Comparison of ENCODE assay signal across 8 cellular contexts in the genomic region with DNA sequence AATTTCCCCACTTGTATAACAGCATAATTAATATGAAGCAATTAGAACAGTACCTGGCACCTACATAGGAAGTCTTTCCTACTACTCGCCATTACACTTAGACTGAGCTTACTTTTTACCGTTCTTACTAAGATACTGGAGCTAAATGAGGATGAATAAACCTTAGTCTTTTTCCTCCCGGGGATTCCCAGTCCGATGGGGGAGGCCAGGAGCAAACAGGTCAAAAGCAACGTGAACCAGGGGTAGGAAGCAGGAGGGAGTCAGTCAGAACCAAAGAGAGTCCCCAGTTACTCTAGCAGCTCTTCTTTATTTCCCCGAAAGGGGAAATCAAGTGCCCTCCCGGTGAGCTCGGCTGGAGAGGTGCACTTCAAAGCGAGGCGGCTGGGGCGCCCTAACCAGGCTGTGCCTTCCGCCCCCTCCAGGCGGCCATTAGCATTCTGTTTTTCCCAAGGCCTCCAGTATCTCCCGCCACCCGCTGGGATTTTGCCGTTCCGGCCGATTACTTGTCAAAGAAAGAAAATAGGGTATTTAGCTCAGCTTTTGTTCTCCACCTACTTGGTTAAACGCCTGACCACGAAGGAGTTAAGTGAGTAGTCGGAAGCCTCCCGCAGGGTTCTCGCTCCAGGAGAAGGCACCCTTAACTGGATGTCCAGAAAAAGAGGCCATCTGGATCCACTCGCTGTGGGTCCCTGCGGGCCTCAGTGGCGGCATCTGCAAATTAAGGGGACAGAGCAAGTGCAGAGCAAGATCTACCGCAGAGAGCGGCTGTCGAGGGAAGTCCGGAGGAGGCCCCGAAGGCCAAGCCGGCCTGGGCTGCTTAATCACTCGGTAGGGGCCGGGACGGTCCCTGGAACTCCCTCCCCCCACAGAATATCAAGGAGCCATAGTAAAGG. TPM values are rescaled to one million over a fixed set of nuclear protein-coding genes. Genes with fewer than 3 reads are reported as not detected.
DNase-seq lines count a peak whose midpoint lies in the region; ATAC-seq, FAIRE-seq and TF ChIP-seq lines count a peak whose summit lies in the region.

No MANE protein-coding gene starts in this region.

- H3K4me3 Mint-ChIP-seq in CD8-positive, alpha-beta T cell: peak overlapping the region; percentile 54
- peak overlapping the region; percentile 35 for H3K4me3 Mint-ChIP-seq in activated CD4-positive, alpha-beta memory T cell treated with anti-CD3 and anti-CD28 coated beads, Interleukin-2, amount 10 ng/mL, durations not matched to agents 7 days and 5 days

- H3K79me2 ChIP-seq in keratinocyte (ENCODE audit: control insufficient read depth, insufficient read depth, low read length): no peaks in the 10 kb centered on the region

- peaks cover 49% of the 10 kb centered on the region for H3K4me1 Mint-ChIP-seq in CD8-positive, alpha-beta T cell (ENCODE audit: low read depth)
- peaks cover 47% of the 10 kb centered on the region for H3K4me1 Mint-ChIP-seq in activated CD4-positive, alpha-beta memory T cell treated with anti-CD3 and anti-CD28 coated beads, Interleukin-2, amount 10 ng/mL, durations not matched to agents 7 days and 5 days

- no peak overlapping the region for H3K27ac Mint-ChIP-seq in CD8-positive, alpha-beta T cell
- no peak overlapping the region for H3K27ac Mint-ChIP-seq in activated CD4-positive, alpha-beta memory T cell treated with anti-CD3 and anti-CD28 coated beads, Interleukin-2, amount 10 ng/mL, durations not matched to agents 7 days and 5 days

- H2AFZ ChIP-seq in keratinocyte (ENCODE audit: control insufficient read depth, low read length): no peak overlapping the region

- WGBS in lower leg skin, 2 donors: 3 to 6% methylated on average over 35 of the region's 35 CpGs

- dilution Hi-C loops in keratinocyte (cut with MboI; ENCODE audit: extremely low pct_ligation_motif_present, low sequenced_read_pairs): no loop called here

- no peaks in the 10 kb centered on the region for H3K9me3 ChIP-seq in CD8-positive, alpha-beta T cell (ENCODE audit: low read length)
- no peaks in the 10 kb centered on the region for H3K9me3 ChIP-seq in keratinocyte (ENCODE audit: control insufficient read depth, low read depth, low read length)

- TF ChIP-seq POLR2A in lower leg skin (IDR thresholded peaks at IDR 0.05): no peak

- POLR2A ChIA-PET in CD8-positive, alpha-beta T cell (lab: Charles Lee): interaction anchor here (0.8 kb wide), 2 partner anchors 9 to 479 kb away, joined by 4 read pairs; no protein-coding TSS in a partner anchor
- POLR2A ChIA-PET in activated CD4-positive, alpha-beta memory T cell treated with anti-CD3 and anti-CD28 coated beads, Interleukin-2, amount 10 ng/mL, durations not matched to agents 7 days and 5 days (lab: Charles Lee): interaction anchor here (1.4 to 2.1 kb wide), 2 partner anchors 16 to 133 kb away, joined by 3 to 9 read pairs; no protein-coding TSS in a partner anchor

- intact Hi-C loops in CD8-positive, alpha-beta T cell (cut with DNase I, micrococcal nuclease): loop anchor here in 1 of 2 experiments (10.0 kb wide), 1 partner anchor 156 kb away; no protein-coding TSS in a partner anchor
- intact Hi-C loops in lower leg skin (cut with DNase I; ENCODE audit: low total_unique reads): no loop called here

- peaks cover 60% of the 10 kb centered on the region for H3K27me3 ChIP-seq in CD8-positive, alpha-beta T cell (ENCODE audit: insufficient read depth, low read length)
- peaks cover 80% of the 10 kb centered on the region for H3K27me3 ChIP-seq in keratinocyte (ENCODE audit: control insufficient read depth, extremely low read depth, insufficient read depth, low read length)

- peak; percentile 48 for ATAC-seq in CD8-positive, alpha-beta T cell
- ATAC-seq in GM21423 (IDR thresholded peaks at IDR 0.05; ENCODE audit: unreplicated experiment) (peak; percentile 62), HG03280 (IDR thresholded peaks at IDR 0.05; ENCODE audit: unreplicated experiment) (no peak), HG03025 (IDR thresholded peaks at IDR 0.05; ENCODE audit: low FRiP score, unreplicated experiment) (no peak), GM21390 (IDR thresholded peaks at IDR 0.05; ENCODE audit: unreplicated experiment) (no peak)

- H3K9ac ChIP-seq in keratinocyte (ENCODE audit: control insufficient read depth, extremely low read depth, insufficient read depth, low read length): no peak overlapping the region

- no peaks in the 10 kb centered on the region for H3K9me1 ChIP-seq in keratinocyte (ENCODE audit: control insufficient read depth, extremely low read depth, insufficient read depth, low read length)

- no peak overlapping the region for H3K27ac ChIP-seq in CD8-positive, alpha-beta T cell (ENCODE audit: low read depth, low read length)
- no peak overlapping the region for H3K27ac ChIP-seq in keratinocyte (ENCODE audit: control insufficient read depth, insufficient read depth, low read length)

- TF ChIP-seq CTCF in CD8-positive, alpha-beta T cell (IDR thresholded peaks at IDR 0.05): no peak
- peak in 2 of 3 experiments; percentile 35 to 44 for TF ChIP-seq CTCF in keratinocyte (optimal IDR thresholded peaks at IDR 0.05 in 1 of 3, IDR thresholded peaks at IDR 0.05 in 1 of 3, conservative IDR thresholded peaks at IDR 0.05 in 1 of 3; ENCODE audit: extremely low read depth in 1 of 3, insufficient read depth in 2 of 3, low read length in 3 of 3)
- TF ChIP-seq CTCF in lower leg skin (IDR thresholded peaks at IDR 0.05): no peak

- H3K4me1 ChIP-seq in CD8-positive, alpha-beta T cell (ENCODE audit: insufficient read depth, low read length): peaks cover 43% of the 10 kb centered on the region
- H3K4me1 ChIP-seq in keratinocyte (ENCODE audit: control insufficient read depth, extremely low read depth, insufficient read depth, low read length): peaks cover 19% of the 10 kb centered on the region

- H3K36me3 Mint-ChIP-seq in CD8-positive, alpha-beta T cell: no peaks in the 10 kb centered on the region
- no peaks in the 10 kb centered on the region for H3K36me3 Mint-ChIP-seq in activated CD4-positive, alpha-beta memory T cell treated with anti-CD3 and anti-CD28 coated beads, Interleukin-2, amount 10 ng/mL, durations not matched to agents 7 days and 5 days (ENCODE audit: low read depth)

- CTCF ChIA-PET in CD8-positive, alpha-beta T cell (lab: Charles Lee): interaction anchor here (0.6 to 3.3 kb wide), 5 partner anchors 16 to 598 kb away, joined by 3 to 18 read pairs (median 3); no protein-coding TSS in a partner anchor
- CTCF ChIA-PET in activated CD4-positive, alpha-beta memory T cell treated with anti-CD3 and anti-CD28 coated beads, Interleukin-2, amount 10 ng/mL, durations not matched to agents 7 days and 5 days (lab: Charles Lee): interaction anchor here (1.0 to 3.2 kb wide), 4 partner anchors 9 to 132 kb away, joined by 3 to 25 read pairs (median 6); no protein-coding TSS in a partner anchor

- H3K36me3 ChIP-seq in CD8-positive, alpha-beta T cell (ENCODE audit: insufficient read depth, low read length): no peaks in the 10 kb centered on the region
- H3K36me3 ChIP-seq in keratinocyte (ENCODE audit: control insufficient read depth in 2 of 2, extremely low read depth in 1 of 2, insufficient read depth in 2 of 2, low read length in 2 of 2): no peaks in the 10 kb centered on the region

- FAIRE-seq in keratinocyte (lab: Jason Lieb, UNC): no peak

- no peak for DNase-seq in CD8-positive, alpha-beta T cell
- DNase-seq in activated CD4-positive, alpha-beta memory T cell treated with anti-CD3 and anti-CD28 coated beads, Interleukin-2, amount 10 ng/mL, durations not matched to agents 7 days and 5 days: peak; percentile 30
- no peak for DNase-seq in keratinocyte (ENCODE audit: low read depth, low spot score)
- no peak for DNase-seq in lower leg skin (ENCODE audit: low spot score in 2 of 2)

- H4K20me1 ChIP-seq in keratinocyte (ENCODE audit: control insufficient read depth, extremely low read depth, insufficient read depth, low read length): no peaks in the 10 kb centered on the region

- no peaks in the 10 kb centered on the region for H3K9me3 Mint-ChIP-seq in CD8-positive, alpha-beta T cell
- H3K9me3 Mint-ChIP-seq in activated CD4-positive, alpha-beta memory T cell treated with anti-CD3 and anti-CD28 coated beads, Interleukin-2, amount 10 ng/mL, durations not matched to agents 7 days and 5 days: no peaks in the 10 kb centered on the region

- peaks cover 73% of the 10 kb centered on the region for H3K27me3 Mint-ChIP-seq in CD8-positive, alpha-beta T cell (ENCODE audit: low read depth)
- peaks cover 88% of the 10 kb centered on the region for H3K27me3 Mint-ChIP-seq in activated CD4-positive, alpha-beta memory T cell treated with anti-CD3 and anti-CD28 coated beads, Interleukin-2, amount 10 ng/mL, durations not matched to agents 7 days and 5 days

- peak overlapping the region; percentile 46 for H3K4me2 ChIP-seq in keratinocyte (ENCODE audit: control insufficient read depth, extremely low read depth, insufficient read depth, low read depth, low read length)

- no peak overlapping the region for H3K4me3 ChIP-seq in CD8-positive, alpha-beta T cell (ENCODE audit: low read depth, low read length)
- H3K4me3 ChIP-seq in keratinocyte (ENCODE audit: control insufficient read depth in 2 of 3, extremely low read depth in 1 of 3, insufficient read depth in 2 of 3, low read depth in 1 of 3, low read length in 3 of 3) (peak overlapping the region in 1 of 3 experiments; percentile 15), lower leg skin (ENCODE audit: low read depth, poor library complexity, severe bottlenecking) (no peak overlapping the region)

RNA-seq across cellular contexts. Expression of gene EOMES, which starts 6.3 kb away (rescaled TPM):
- total RNA-seq in CD8-positive, alpha-beta T cell: 1 to 10 TPM; 8.6 to 8.9 TPM
- total RNA-seq in activated CD4-positive, alpha-beta memory T cell treated with anti-CD3 and anti-CD28 coated beads, Interleukin-2, amount 10 ng/mL, durations not matched to agents 7 days and 5 days: 1 to 10 TPM; 4.6 to 5.6 TPM
- 0.57 to 1.6 TPM (median 0.93 TPM) in 3 replicates for polyA plus RNA-seq in keratinocyte
- polyA plus RNA-seq in keratinocyte (2011; ENCODE audit: low read depth): not detected
- 0.82 and 2.1 TPM in 2 replicates for polyA plus RNA-seq in keratinocyte (2011; cell fraction: cytosol; rRNA removed)
- polyA plus RNA-seq in keratinocyte (2011; cell fraction: nucleus; rRNA removed): 0.84 and 0.88 TPM in 2 replicates
- polyA plus RNA-seq in keratinocyte (2012; ENCODE audit: low replicate concordance): 0.30 and 0.54 TPM in 2 replicates
- polyA minus RNA-seq in keratinocyte: 0.23 to 0.61 TPM (median 0.53 TPM) in 3 replicates
- 0.77 TPM for polyA minus RNA-seq in keratinocyte (2011; cell fraction: cytosol; rRNA and poly(A)+ RNA removed)
- polyA minus RNA-seq in keratinocyte (2011; cell fraction: nucleus; rRNA and poly(A)+ RNA removed): 0.32 and 0.39 TPM in 2 replicates
- total RNA-seq in lower leg skin: under 1 TPM in 1 of 4 donors, not detected in 3; 0.13 TPM

Comparison
In these comparisons a context has a peak if more than half of its experiments do, and no peak if none do; other contexts are left out.
1. ATAC-seq: peak in CD8-positive, alpha-beta T cell (single experiment) and GM21423 (single experiment); none in HG03280 (single experiment), HG03025 (single experiment) and GM21390 (single experiment).
2. CTCF ChIP-seq: peak in keratinocyte (2 of 3); none in CD8-positive, alpha-beta T cell (single experiment) and lower leg skin (0 of 3).
3. RNA of gene EOMES, which starts 6.3 kb away (total RNA-seq): 8.6 to 8.9 TPM in CD8-positive, alpha-beta T cell and 4.6 to 5.6 TPM in activated CD4-positive, alpha-beta memory T cell treated with anti-CD3 and anti-CD28 coated beads, Interleukin-2, amount 10 ng/mL, durations not matched to agents 7 days and 5 days; 0.13 TPM in lower leg skin; every median in the first group is over 4 times any median in the second.